In the genomic region with DNA sequence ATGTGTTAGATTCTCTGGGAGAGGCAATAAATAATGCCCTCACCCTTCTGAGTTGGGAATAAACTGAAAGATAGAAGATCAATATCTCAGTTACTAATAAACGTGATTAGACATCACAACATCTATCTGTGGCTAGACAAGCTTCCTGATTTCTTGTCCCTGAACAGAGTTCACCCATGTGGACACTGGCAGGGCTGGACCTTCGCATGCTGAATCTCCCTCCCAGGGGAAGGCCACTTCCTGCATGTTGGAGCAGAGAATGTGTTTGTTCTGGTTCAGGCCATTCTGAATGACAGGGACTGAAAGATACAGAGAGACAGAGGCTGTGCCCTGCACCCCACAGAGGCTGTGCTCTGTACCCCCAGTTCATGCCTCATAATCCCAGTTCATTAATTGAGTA, we compare ENCODE assay signal across 32 cellular contexts.
"Had no signal": no experiment of that assay in that cellular context is flagged by ENCODE, and none has a peak within 500 bp of the region (broad histone marks: within the 10 kb centered on the region; RNA-seq: fewer than 3 reads in every experiment).

No MANE protein-coding gene starts in this region.

- H3K27ac ChIP-seq: ascending aorta, cardiac muscle cell, SJCRH30, WERI-Rb-1 had no signal

- H3K9ac ChIP-seq: SK-N-SH had no signal

- DNase-seq: activated CD4-positive, alpha-beta memory T cell treated with anti-CD3 and anti-CD28 coated beads, Interleukin-2, amount 10 ng/mL, durations not matched to agents 7 days and 5 days; activated CD4-positive, alpha-beta T cell treated with anti-CD3 and anti-CD28 coated beads for 1 hour; activated CD4-positive, alpha-beta T cell treated with anti-CD3 and anti-CD28 coated beads for 48 hours; activated CD4-positive, CD25-positive, alpha-beta regulatory T cell; activated CD8-positive, alpha-beta memory T cell treated with anti-CD3 and anti-CD28 coated beads for 24 hours; activated CD8-positive, alpha-beta memory T cell treated with anti-CD3 and anti-CD28 coated beads, Interleukin-2, amount 10 ng/mL, durations not matched to agents 7 days and 5 days; activated CD8-positive, alpha-beta memory T cell treated with anti-CD3 and anti-CD28 coated beads, Interleukin-2, amount 50 U/mL, for 48 hours; activated effector memory CD4-positive, alpha-beta T cell treated with Interleukin-2 at 50 U/mL for 16 hours; activated naive CD4-positive, alpha-beta T cell treated with anti-CD3 and anti-CD28 coated beads, Interleukin-2, amount 10 ng/mL, durations not matched to agents 7 days and 5 days; activated naive CD8-positive, alpha-beta T cell treated with anti-CD3 and anti-CD28 coated beads, Interleukin-2, amount 50 U/mL, for 24 hours; activated T-cell treated with anti-CD3 and anti-CD28 coated beads, Interleukin-2, amount 50 U/mL, for 48 hours; Kasumi-1; KG1; MG63; NCI-H1048; NCI-H1105 treated with DMSO at 0.1 percent for 48 hours; NCI-H1436; NCI-H1694; NCI-H1930; NCI-H2081 treated with DMSO at 0.1 percent for 48 hours; NCI-H345; NCI-H524 treated with DMSO at 0.1 percent for 48 hours; SHP77; SJCRH30; SK-N-SH; T-cell; T-helper 2 cell; T-helper 9 cell; WERI-Rb-1 had no signal

- ATAC-seq: activated CD8-positive, alpha-beta memory T cell treated with anti-CD3 and anti-CD28 coated beads, Interleukin-2, amount 10 ng/mL, durations not matched to agents 7 days and 5 days; activated naive CD8-positive, alpha-beta T cell treated with anti-CD3 and anti-CD28 coated beads, Interleukin-2, amount 50 U/mL, for 24 hours; Panc1; T-cell had no signal

- H3K4me3 ChIP-seq: ascending aorta, cardiac muscle cell, MG63, SJCRH30 had no signal

- H3K4me2 ChIP-seq: SK-N-SH had no signal

- H3K36me3 ChIP-seq: ascending aorta, cardiac muscle cell, MG63, SJCRH30, WERI-Rb-1 had no signal

- H3K27me3 ChIP-seq: ascending aorta, cardiac muscle cell, MG63, SJCRH30 had no signal

- H3K9me3 ChIP-seq: ascending aorta, MG63, SJCRH30, SK-N-SH had no signal
